ENCODE assay signal across 8 cellular contexts in genomic region chrX:21940356-21940829, GRCh38. TPM values are rescaled to one million over a fixed set of nuclear protein-coding genes. Genes with fewer than 3 reads are reported as not detected.
DNase-seq lines count a peak whose midpoint lies in the region; ATAC-seq and TF ChIP-seq lines count a peak whose summit lies in the region.

SMS (plus strand) TSS chrX:21940709; CDS start chrX:21940825, 116 bp downstream.

- H3K27ac Mint-ChIP-seq in chondrocyte (ENCODE audit: unreplicated experiment) = peak within 1 kb of the TSS; percentile 98

- H3K36me3 Mint-ChIP-seq in chondrocyte (ENCODE audit: low read depth) = no peaks in the 10 kb centered on the region

- H3K4me3 Mint-ChIP-seq in chondrocyte (ENCODE audit: unreplicated experiment) = peak within 1 kb of the TSS; percentile 86

- peak within 1 kb of the TSS; percentile 40 for H3K27ac ChIP-seq in 22Rv1
- H3K27ac ChIP-seq in layer of hippocampus (ENCODE audit: low read depth, low read length) = peak within 1 kb of the TSS; percentile 71

- ATAC-seq in GM18519 (IDR thresholded peaks at IDR 0.05; ENCODE audit: low FRiP score, unreplicated experiment) (peak; percentile 50), HG03045 (IDR thresholded peaks at IDR 0.05; ENCODE audit: unreplicated experiment) (peak; percentile 77)

- no peak for TF ChIP-seq CTCF in 22Rv1 (IDR thresholded peaks at IDR 0.05)
- no peak for TF ChIP-seq CTCF in chondrocyte (IDR thresholded peaks at IDR 0.05)

- H3K4me1 Mint-ChIP-seq in chondrocyte (ENCODE audit: low read depth) = peaks cover 37% of the 10 kb centered on the region

- DNase-seq in NCI-H2171 treated with DMSO at 0.1 percent for 48 hours (lab: John Stamatoyannopoulos, UW) (peak; percentile 59), chondrocyte (ENCODE audit: low spot score) (no peak)
- peak; percentile 49 for DNase-seq in activated CD4-positive, CD25-positive, alpha-beta regulatory T cell treated with anti-CD3 and anti-CD28 coated beads, Interleukin-2, amount 50 U/mL, for 72 hours
- DNase-seq in stimulated activated CD4-positive, alpha-beta T cell treated with anti-CD3 and anti-CD28 coated beads, Interleukin-1b, Interleukin-23, amount 100 ng/mL, for 24 hours (ENCODE audit: low read depth in 4 of 4, low spot score in 1 of 4) = peak in 3 of 4 experiments; percentile 19 to 54 (median 44)

- no peaks in the 10 kb centered on the region for H3K27me3 ChIP-seq in layer of hippocampus (ENCODE audit: control insufficient read depth, insufficient read depth, low read length)

- no peaks in the 10 kb centered on the region for H3K27me3 Mint-ChIP-seq in chondrocyte (ENCODE audit: low read depth)

- H3K9me3 Mint-ChIP-seq in chondrocyte (ENCODE audit: low read depth) = no peaks in the 10 kb centered on the region

RNA-seq across cellular contexts. Expression of gene SMS, which starts in this region (rescaled TPM):
- 73.0 to 131 TPM (median 129 TPM) in 3 replicates for total RNA-seq in chondrocyte
